In the genomic region with DNA sequence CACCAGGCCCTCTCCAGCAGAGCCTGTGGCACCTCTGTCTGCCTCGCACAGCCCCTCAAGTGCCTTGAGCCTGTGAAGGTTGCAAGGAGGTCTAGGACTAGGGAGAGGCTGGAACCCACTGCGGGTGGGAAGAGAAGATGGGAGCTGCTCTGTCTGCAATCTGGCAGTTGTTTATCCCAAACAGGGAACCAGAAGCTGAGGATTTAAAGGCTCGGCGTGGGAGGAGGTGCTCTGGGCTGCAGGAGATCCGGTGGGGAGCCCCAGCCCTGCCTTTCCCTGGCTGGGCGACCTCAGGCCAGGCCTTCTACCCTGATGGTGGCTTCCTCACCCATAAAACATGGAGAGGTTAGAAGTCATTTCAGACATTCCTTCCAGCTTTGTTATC, we compare ENCODE assay signal across 20 cellular contexts.
DNase-seq lines count a peak whose midpoint lies in the region; ATAC-seq, FAIRE-seq and TF ChIP-seq lines count a peak whose summit lies in the region.
"Had no signal": no experiment of that assay in that cellular context is flagged by ENCODE, and none has a peak within 500 bp of the region (broad histone marks: within the 10 kb centered on the region; RNA-seq: fewer than 3 reads in every experiment).

No MANE protein-coding gene starts in this region.

- H3K27me3 ChIP-seq in DND-41 (ENCODE audit: insufficient read depth, low read length, poor library complexity) (no peaks in the 10 kb centered on the region), NT2/D1 (ENCODE audit: insufficient read depth, insufficient read length) (no peaks in the 10 kb centered on the region)
- H3K27me3 ChIP-seq: neural progenitor cell had no signal

- H3K9me3 Mint-ChIP-seq in osteocyte (ENCODE audit: unreplicated experiment), result no peaks in the 10 kb centered on the region
- H3K9me3 Mint-ChIP-seq in endothelial cell (ENCODE audit: unreplicated experiment), result no peaks in the 10 kb centered on the region
- H3K9me3 Mint-ChIP-seq: activated CD4-positive, alpha-beta memory T cell treated with anti-CD3 and anti-CD28 coated beads for 36 hours; activated naive CD8-positive, alpha-beta T cell treated with anti-CD3 and anti-CD28 coated beads, Interleukin-2, amount 50 U/mL, for 24 hours; CD4-positive, alpha-beta T cell; immature natural killer cell; neural progenitor cell had no signal

- no peaks in the 10 kb centered on the region for H4K20me1 ChIP-seq in DND-41 (ENCODE audit: insufficient read depth, low read length)

- H3K4me1 Mint-ChIP-seq in osteocyte (ENCODE audit: unreplicated experiment) (peaks cover 41% of the 10 kb centered on the region), endothelial cell (ENCODE audit: unreplicated experiment) (peaks cover 38% of the 10 kb centered on the region)

- peak overlapping the region; percentile 50 for H3K27ac Mint-ChIP-seq in osteocyte (ENCODE audit: unreplicated experiment)
- H3K27ac Mint-ChIP-seq in endothelial cell (ENCODE audit: unreplicated experiment), result no peak overlapping the region
- H3K27ac Mint-ChIP-seq: activated CD4-positive, alpha-beta memory T cell treated with anti-CD3 and anti-CD28 coated beads for 36 hours; activated naive CD8-positive, alpha-beta T cell treated with anti-CD3 and anti-CD28 coated beads, Interleukin-2, amount 50 U/mL, for 24 hours; CD4-positive, alpha-beta T cell; neural progenitor cell; stimulated activated memory B cell treated with anti-CD40 and anti-IgM and Interleukin-4, amounts not matched to agents 10 μg/mL and 1 μg/mL and 100 μg/mL, for 72 hours had no signal

- DNase-seq in DND-41, result no peak
- no peak for DNase-seq in NT2/D1 (ENCODE audit: low read depth, low spot score)
- DNase-seq in osteocyte (ENCODE audit: extremely low spot score, unreplicated experiment), result no peak
- DNase-seq in endothelial cell (ENCODE audit: low spot score), result no peak
- DNase-seq in foreskin melanocyte, result no peak
- DNase-seq in NCI-H510A treated with DMSO at 0.1 percent for 48 hours (lab: John Stamatoyannopoulos, UW), result no peak
- no peak for DNase-seq in NCI-H2107 (lab: John Stamatoyannopoulos, UW)
- DNase-seq: NCI-H226 had no signal

- H2AFZ ChIP-seq in DND-41 (ENCODE audit: low read depth, low read length), result no peak overlapping the region
- H2AFZ ChIP-seq: neural progenitor cell had no signal

- peak overlapping the region; percentile 22; the same call in 1 of the 2 replicates for H3K27ac ChIP-seq in DND-41 (ENCODE audit: low read length)
- H3K27ac ChIP-seq: neural progenitor cell, psoas muscle, SK-N-MC had no signal

- H3K9me3 ChIP-seq in DND-41 (ENCODE audit: insufficient read depth, low read length, severe bottlenecking), result no peaks in the 10 kb centered on the region
- H3K9me3 ChIP-seq in NT2/D1 (ENCODE audit: insufficient read depth, low read length), result no peaks in the 10 kb centered on the region
- H3K9me3 ChIP-seq: psoas muscle had no signal

- H3K36me3 ChIP-seq in DND-41 (ENCODE audit: insufficient read depth, low read length) (no peaks in the 10 kb centered on the region), NT2/D1 (ENCODE audit: insufficient read depth, insufficient read length, low read length) (peaks cover 18% of the 10 kb centered on the region)
- H3K36me3 ChIP-seq: neural progenitor cell had no signal

- H3K4me2 ChIP-seq in DND-41 (ENCODE audit: insufficient read depth, low read length), result no peak overlapping the region
- H3K4me2 ChIP-seq: neural progenitor cell had no signal

- H3K4me3 ChIP-seq in DND-41 (ENCODE audit: low read depth in 1 of 2, low read length in 2 of 2), result no peak overlapping the region
- no peak overlapping the region for H3K4me3 ChIP-seq in NT2/D1 (ENCODE audit: insufficient read length, low read depth)
- H3K4me3 ChIP-seq: neural progenitor cell, psoas muscle, SK-N-MC had no signal

- peak; percentile 53 for FAIRE-seq in endometrium (lab: Jason Lieb, UNC)
- FAIRE-seq: RCC 7860, small intestine had no signal

- peaks cover 21% of the 10 kb centered on the region for H3K36me3 Mint-ChIP-seq in osteocyte (ENCODE audit: unreplicated experiment)
- H3K36me3 Mint-ChIP-seq in endothelial cell (ENCODE audit: low read depth, unreplicated experiment), result peaks cover 26% of the 10 kb centered on the region
- H3K36me3 Mint-ChIP-seq: activated CD4-positive, alpha-beta memory T cell treated with anti-CD3 and anti-CD28 coated beads for 36 hours; immature natural killer cell had no signal

- TF ChIP-seq CTCF in DND-41 (IDR thresholded peaks at IDR 0.05; ENCODE audit: borderline replicate concordance, extremely low read depth, low read length, poor library complexity, severe bottlenecking) (no peak), osteocyte (IDR thresholded peaks at IDR 0.05) (no peak), endothelial cell (IDR thresholded peaks at IDR 0.05; ENCODE audit: unreplicated experiment) (no peak)

- H3K4me3 Mint-ChIP-seq in osteocyte (ENCODE audit: unreplicated experiment) (no peak overlapping the region), endothelial cell (ENCODE audit: unreplicated experiment) (no peak overlapping the region)
- H3K4me3 Mint-ChIP-seq: activated CD4-positive, alpha-beta memory T cell treated with anti-CD3 and anti-CD28 coated beads for 36 hours; activated naive CD8-positive, alpha-beta T cell treated with anti-CD3 and anti-CD28 coated beads, Interleukin-2, amount 50 U/mL, for 24 hours; CD4-positive, alpha-beta T cell; immature natural killer cell; neural progenitor cell; stimulated activated memory B cell treated with anti-CD40 and anti-IgM and Interleukin-4, amounts not matched to agents 10 μg/mL and 1 μg/mL and 100 μg/mL, for 72 hours had no signal

- H3K9ac ChIP-seq in DND-41 (ENCODE audit: low read depth, low read length), result no peak overlapping the region
- H3K9ac ChIP-seq in NT2/D1 (ENCODE audit: insufficient read length, low read depth), result peak overlapping the region; percentile 38
- H3K9ac ChIP-seq: neural progenitor cell had no signal

- no peaks in the 10 kb centered on the region for H3K27me3 Mint-ChIP-seq in osteocyte (ENCODE audit: unreplicated experiment)
- peaks cover 9% of the 10 kb centered on the region for H3K27me3 Mint-ChIP-seq in endothelial cell (ENCODE audit: unreplicated experiment)
- H3K27me3 Mint-ChIP-seq: activated CD4-positive, alpha-beta memory T cell treated with anti-CD3 and anti-CD28 coated beads for 36 hours; activated naive CD8-positive, alpha-beta T cell treated with anti-CD3 and anti-CD28 coated beads, Interleukin-2, amount 50 U/mL, for 24 hours; CD4-positive, alpha-beta T cell had no signal

- no peak for ATAC-seq in DND-41 (ENCODE audit: insufficient read depth, low read depth)
- ATAC-seq: left ventricle myocardium superior had no signal

- no peaks in the 10 kb centered on the region for H3K79me2 ChIP-seq in DND-41 (ENCODE audit: insufficient read depth, low read length)

- no peaks in the 10 kb centered on the region for H3K4me1 ChIP-seq in DND-41 (ENCODE audit: insufficient read depth, low read length)
- H3K4me1 ChIP-seq in NT2/D1 (ENCODE audit: insufficient read depth, insufficient read length), result peaks cover 24% of the 10 kb centered on the region
